Comparison of ENCODE assay signal across 23 cellular contexts in the genomic region with DNA sequence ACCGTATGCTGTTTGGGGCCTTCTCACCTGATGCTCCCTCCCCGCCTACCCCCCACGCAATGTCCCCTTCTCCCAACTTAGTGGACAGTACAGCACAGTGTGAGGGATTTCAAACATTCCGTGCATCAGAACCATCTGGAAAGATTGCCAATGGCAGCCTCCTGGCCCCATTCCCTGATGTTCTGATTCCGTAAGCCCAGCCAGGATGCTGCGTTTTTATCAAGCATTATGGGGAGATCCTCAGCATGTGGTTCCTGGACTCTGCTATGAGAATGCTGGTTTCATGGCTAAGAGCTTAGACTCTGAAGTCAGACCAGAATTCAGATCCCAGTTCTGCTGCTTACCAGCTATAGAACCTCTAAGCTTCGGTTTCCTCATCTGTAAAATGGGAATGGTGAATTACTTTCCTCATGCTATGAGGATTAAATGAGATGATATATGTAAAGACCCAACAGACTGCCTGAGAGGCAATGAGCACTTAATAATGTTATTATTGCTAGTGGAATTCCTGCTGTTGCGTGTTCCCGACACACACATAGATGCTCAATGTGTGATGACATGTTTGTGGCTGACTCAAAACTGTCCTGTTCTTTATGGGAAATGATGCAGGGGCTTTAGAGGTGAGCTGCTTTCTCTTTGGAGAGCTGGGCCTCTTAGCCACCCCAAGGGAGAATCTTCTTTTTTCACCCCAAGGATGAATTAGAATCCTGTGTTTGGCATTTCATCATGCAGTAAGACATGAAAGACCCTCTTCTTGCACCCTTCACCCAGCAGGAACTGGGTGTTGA.
DNase-seq lines count a peak whose midpoint lies in the region; ATAC-seq, FAIRE-seq and TF ChIP-seq lines count a peak whose summit lies in the region.
"Had no signal": no experiment of that assay in that cellular context is flagged by ENCODE, and none has a peak within 500 bp of the region (broad histone marks: within the 10 kb centered on the region; RNA-seq: fewer than 3 reads in every experiment).

No MANE protein-coding gene starts in this region.

- no peak for TF ChIP-seq CTCF in breast epithelium (IDR thresholded peaks at IDR 0.05)
- TF ChIP-seq CTCF in gastrocnemius medialis (IDR thresholded peaks at IDR 0.05 in 4 of 5, conservative IDR thresholded peaks at IDR 0.05 in 1 of 5): no peak

- no peaks in the 10 kb centered on the region for H3K36me3 Mint-ChIP-seq in activated T-cell treated with anti-CD3 and anti-CD28 coated beads, Interleukin-2, amount 50 U/mL, for 24 hours (ENCODE audit: low read depth)
- no peaks in the 10 kb centered on the region for H3K36me3 Mint-ChIP-seq in activated T-helper 17 cell treated with anti-CD3 and anti-CD28 coated beads, Interleukin-2, amount 50 U/mL, for 72 hours (ENCODE audit: low read depth)
- H3K36me3 Mint-ChIP-seq in stimulated activated effector memory CD8-positive, alpha-beta T cell treated with anti-CD3 and anti-CD28 coated beads, Interleukin-12 subunit alpha, Interleukin-12 subunit beta, amount 100 ng/mL, for 72 hours: peaks cover 9% of the 10 kb centered on the region

- peaks cover 83% of the 10 kb centered on the region for H3K4me1 Mint-ChIP-seq in activated T-cell treated with anti-CD3 and anti-CD28 coated beads, Interleukin-2, amount 50 U/mL, for 24 hours (ENCODE audit: low read depth)
- H3K4me1 Mint-ChIP-seq in activated T-helper 17 cell treated with anti-CD3 and anti-CD28 coated beads, Interleukin-2, amount 50 U/mL, for 72 hours: peaks cover 42% of the 10 kb centered on the region
- peaks cover 78% of the 10 kb centered on the region for H3K4me1 Mint-ChIP-seq in stimulated activated effector memory CD8-positive, alpha-beta T cell treated with anti-CD3 and anti-CD28 coated beads, Interleukin-12 subunit alpha, Interleukin-12 subunit beta, amount 100 ng/mL, for 72 hours

- in situ Hi-C loops in gastrocnemius medialis (cut with MboI; ENCODE audit: low sequenced_read_pairs in 4 of 4): no loop called here

- intact Hi-C loops in breast epithelium (cut with DNase I; ENCODE audit: low total_unique reads) (no loop called here), gastrocnemius medialis (cut with DNase I; ENCODE audit: low total_unique reads) (no loop called here)

- TF ChIP-seq POLR2A in breast epithelium (IDR thresholded peaks at IDR 0.05): no peak
- no peak for TF ChIP-seq POLR2A in gastrocnemius medialis (IDR thresholded peaks at IDR 0.05)

- H3K36me3 ChIP-seq in breast epithelium (no peaks in the 10 kb centered on the region), gastrocnemius medialis (no peaks in the 10 kb centered on the region)
- H3K36me3 ChIP-seq: suprapubic skin had no signal

- no peaks in the 10 kb centered on the region for H3K9me3 Mint-ChIP-seq in activated T-cell treated with anti-CD3 and anti-CD28 coated beads, Interleukin-2, amount 50 U/mL, for 24 hours
- no peaks in the 10 kb centered on the region for H3K9me3 Mint-ChIP-seq in activated T-helper 17 cell treated with anti-CD3 and anti-CD28 coated beads, Interleukin-2, amount 50 U/mL, for 72 hours
- H3K9me3 Mint-ChIP-seq in stimulated activated effector memory CD8-positive, alpha-beta T cell treated with anti-CD3 and anti-CD28 coated beads, Interleukin-12 subunit alpha, Interleukin-12 subunit beta, amount 100 ng/mL, for 72 hours: no peaks in the 10 kb centered on the region
- H3K9me3 Mint-ChIP-seq: CD4-positive, alpha-beta T cell; T-helper 2 cell treated with Interferon-gamma antibody and Interleukin-4, amounts not matched to agents 5 μg/mL and 100 μg/mL, for 36 hours had no signal

- H3K4me3 Mint-ChIP-seq in activated T-cell treated with anti-CD3 and anti-CD28 coated beads, Interleukin-2, amount 50 U/mL, for 24 hours: peak overlapping the region; percentile 10
- peak overlapping the region; percentile 84 for H3K4me3 Mint-ChIP-seq in activated T-helper 17 cell treated with anti-CD3 and anti-CD28 coated beads, Interleukin-2, amount 50 U/mL, for 72 hours
- H3K4me3 Mint-ChIP-seq in stimulated activated effector memory CD8-positive, alpha-beta T cell treated with anti-CD3 and anti-CD28 coated beads, Interleukin-12 subunit alpha, Interleukin-12 subunit beta, amount 100 ng/mL, for 72 hours: peak overlapping the region; percentile 26
- H3K4me3 Mint-ChIP-seq: CD4-positive, alpha-beta T cell; T-helper 2 cell treated with Interferon-gamma antibody and Interleukin-4, amounts not matched to agents 5 μg/mL and 100 μg/mL, for 36 hours had no signal

- ATAC-seq in activated T-helper 17 cell treated with anti-CD3 and anti-CD28 coated beads, Interleukin-2, amount 50 U/mL, for 72 hours (replicated peaks): no peak
- ATAC-seq in stimulated activated effector memory CD8-positive, alpha-beta T cell treated with anti-CD3 and anti-CD28 coated beads, Interleukin-12 subunit alpha, Interleukin-12 subunit beta, amount 100 ng/mL, for 72 hours: peak; percentile 50
- no peak for ATAC-seq in gastrocnemius medialis
- ATAC-seq: body of pancreas, K562, mucosa of descending colon had no signal

- H3K4me1 ChIP-seq in breast epithelium (no peaks in the 10 kb centered on the region), gastrocnemius medialis (no peaks in the 10 kb centered on the region)
- H3K4me1 ChIP-seq: body of pancreas had no signal

- no peak overlapping the region for H3K4me3 ChIP-seq in breast epithelium
- no peak overlapping the region for H3K4me3 ChIP-seq in gastrocnemius medialis
- H3K4me3 ChIP-seq: body of pancreas, K562, lung, mucosa of descending colon, suprapubic skin had no signal

- H3K27me3 Mint-ChIP-seq in activated T-cell treated with anti-CD3 and anti-CD28 coated beads, Interleukin-2, amount 50 U/mL, for 24 hours: no peaks in the 10 kb centered on the region
- H3K27me3 Mint-ChIP-seq in activated T-helper 17 cell treated with anti-CD3 and anti-CD28 coated beads, Interleukin-2, amount 50 U/mL, for 72 hours: no peaks in the 10 kb centered on the region
- H3K27me3 Mint-ChIP-seq: CD4-positive, alpha-beta T cell had no signal

- H3K27me3 ChIP-seq in breast epithelium: no peaks in the 10 kb centered on the region
- peaks cover 0 to 3% (median 0%) of the 10 kb centered on the region in 3 donors for H3K27me3 ChIP-seq in gastrocnemius medialis
- H3K27me3 ChIP-seq: body of pancreas, suprapubic skin had no signal

- H3K27ac ChIP-seq in breast epithelium (no peak overlapping the region), gastrocnemius medialis (no peak overlapping the region)
- H3K27ac ChIP-seq: body of pancreas, suprapubic skin had no signal

- peak overlapping the region; percentile 92 for H3K27ac Mint-ChIP-seq in activated T-cell treated with anti-CD3 and anti-CD28 coated beads, Interleukin-2, amount 50 U/mL, for 24 hours
- H3K27ac Mint-ChIP-seq in activated T-helper 17 cell treated with anti-CD3 and anti-CD28 coated beads, Interleukin-2, amount 50 U/mL, for 72 hours: peak overlapping the region; percentile 83
- H3K27ac Mint-ChIP-seq in stimulated activated effector memory CD8-positive, alpha-beta T cell treated with anti-CD3 and anti-CD28 coated beads, Interleukin-12 subunit alpha, Interleukin-12 subunit beta, amount 100 ng/mL, for 72 hours: peak overlapping the region; percentile 78
- H3K27ac Mint-ChIP-seq: CD4-positive, alpha-beta T cell; T-helper 2 cell treated with Interferon-gamma antibody and Interleukin-4, amounts not matched to agents 5 μg/mL and 100 μg/mL, for 36 hours had no signal

- DNase-seq in activated T-cell treated with anti-CD3 and anti-CD28 coated beads, Interleukin-2, amount 50 U/mL, for 24 hours: no peak
- no peak for DNase-seq in activated T-cell treated with anti-CD3 and anti-CD28 coated beads for 4 hours
- DNase-seq in GM19239 (ENCODE audit: insufficient read length, low spot score): no peak
- no peak for DNase-seq in stimulated activated effector memory CD8-positive, alpha-beta T cell treated with anti-CD3 and anti-CD28 coated beads, Interleukin-12 subunit alpha, Interleukin-12 subunit beta, amount 100 ng/mL, for 72 hours (ENCODE audit: low spot score in 2 of 2)
- no peak for DNase-seq in breast epithelium (ENCODE audit: low spot score in 2 of 2)
- DNase-seq in gastrocnemius medialis: no peak
- DNase-seq in CD1c-positive myeloid dendritic cell (ENCODE audit: extremely low spot score): no peak
- DNase-seq: activated effector memory CD4-positive, alpha-beta T cell treated with Interleukin-2 at 50 U/mL for 16 hours; AML-193; body of pancreas; CD4-positive, alpha-beta T cell; mucosa of descending colon; NCI-H1092; NCI-H1694 treated with DMSO at 0.1 percent for 48 hours; NCI-H774; SIG-M5 had no signal

- peak; percentile 66 for FAIRE-seq in GM19239 (lab: Jason Lieb, UNC)
- FAIRE-seq: D721Med, H1, K562 had no signal

- H3K9me3 ChIP-seq in breast epithelium (no peaks in the 10 kb centered on the region), gastrocnemius medialis (no peaks in the 10 kb centered on the region)
- H3K9me3 ChIP-seq: body of pancreas, mucosa of descending colon, suprapubic skin had no signal

Comparison
In these comparisons a context has a peak if more than half of its experiments do, and no peak if none do; other contexts are left out.
1. H3K4me3 Mint-ChIP-seq: peak in every context shown above with its lines; median percentile 84 in activated T-helper 17 cell treated with anti-CD3 and anti-CD28 coated beads, Interleukin-2, amount 50 U/mL, for 72 hours; 26 in stimulated activated effector memory CD8-positive, alpha-beta T cell treated with anti-CD3 and anti-CD28 coated beads, Interleukin-12 subunit alpha, Interleukin-12 subunit beta, amount 100 ng/mL, for 72 hours; 10 in activated T-cell treated with anti-CD3 and anti-CD28 coated beads, Interleukin-2, amount 50 U/mL, for 24 hours.